Comparison of ENCODE assay signal across 16 cellular contexts in the genomic region with DNA sequence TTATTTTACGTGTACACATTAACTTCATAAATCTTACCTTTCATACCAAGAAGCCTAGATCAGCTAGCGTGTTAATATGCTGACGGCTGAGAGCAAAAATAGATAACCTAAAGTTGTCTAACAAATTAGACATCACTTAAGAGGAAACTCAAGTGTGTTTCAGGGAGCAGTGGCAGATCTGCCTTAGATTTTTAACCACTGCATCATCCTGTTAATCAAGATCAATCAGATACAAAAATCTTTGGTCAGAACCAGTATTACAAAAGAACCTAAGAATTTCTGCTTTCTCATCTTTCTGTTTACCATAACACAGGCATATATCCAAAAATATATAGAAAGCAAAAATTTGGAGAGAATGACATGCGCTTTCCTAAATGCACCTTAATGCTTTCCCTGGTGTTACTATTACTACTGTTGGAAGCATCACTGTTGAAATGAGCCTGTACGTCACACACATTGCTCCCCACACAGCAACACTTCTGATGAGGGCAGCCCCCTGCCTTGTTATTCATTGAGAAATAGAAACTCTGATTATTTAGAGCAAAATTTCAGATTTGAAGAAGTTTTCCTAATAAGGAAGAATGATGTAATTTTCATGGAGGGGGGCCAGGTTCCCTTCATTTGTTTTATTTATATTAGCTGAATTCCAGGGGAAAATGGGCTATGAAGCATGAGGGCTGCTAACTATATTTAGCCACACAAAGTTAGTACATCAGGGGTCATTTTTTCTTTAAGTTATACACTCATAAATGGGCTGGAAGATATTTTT.
DNase-seq lines count a peak whose midpoint lies in the region; ATAC-seq and TF ChIP-seq lines count a peak whose summit lies in the region.
"Had no signal": no experiment of that assay in that cellular context is flagged by ENCODE, and none has a peak within 500 bp of the region (broad histone marks: within the 10 kb centered on the region; RNA-seq: fewer than 3 reads in every experiment).

No MANE protein-coding gene starts in this region.

- no peaks in the 10 kb centered on the region for H3K27me3 ChIP-seq in stomach
- H3K27me3 ChIP-seq: colonic mucosa had no signal

- no peak for TF ChIP-seq CTCF in cardiac fibroblast (IDR thresholded peaks at IDR 0.05; ENCODE audit: low read depth, low read length)
- TF ChIP-seq CTCF in stomach (IDR thresholded peaks at IDR 0.05) = no peak

- peak overlapping the region in 4 of 5 donors; percentile 48 to 96 (median 72) for H3K27ac ChIP-seq in stomach
- H3K27ac ChIP-seq: colonic mucosa had no signal

- H3K4me3 ChIP-seq in cardiac fibroblast (replicated peaks in 1 of 2; ENCODE audit: low read depth in 2 of 2, low read length in 2 of 2) = no peak overlapping the region
- no peak overlapping the region for H3K4me3 ChIP-seq in stomach
- H3K4me3 ChIP-seq: colonic mucosa had no signal

- no peaks in the 10 kb centered on the region for H3K9me3 ChIP-seq in stomach
- H3K9me3 ChIP-seq: colonic mucosa had no signal

- intact Hi-C loops in stomach (cut with DNase I; ENCODE audit: low total_unique reads) = no loop called here

- WGBS in stomach, 5 donors = 52 to 66% (median 57%) methylated on average over 5 of the region's 5 CpGs

- peaks cover 9 to 73% (median 43%) of the 10 kb centered on the region in 4 donors for H3K4me1 ChIP-seq in stomach
- H3K4me1 ChIP-seq: colonic mucosa had no signal

- no peak for TF ChIP-seq EP300 in stomach (IDR thresholded peaks at IDR 0.05)

- no peak for ATAC-seq in HG03280 (IDR thresholded peaks at IDR 0.05; ENCODE audit: unreplicated experiment)
- ATAC-seq: left lobe of liver had no signal

- TF ChIP-seq POLR2A in stomach (IDR thresholded peaks at IDR 0.05) = no peak

- peaks cover 0 to 14% (median 0%) of the 10 kb centered on the region in 4 donors for H3K36me3 ChIP-seq in stomach
- H3K36me3 ChIP-seq: colonic mucosa had no signal

- DNase-seq in HCEC 1CT = peak; percentile 66
- peak; percentile 71 to 83 for DNase-seq in cardiac fibroblast (ENCODE audit: low read depth in 2 of 2)
- DNase-seq in lung microvascular endothelial cell (ENCODE audit: low read depth in 2 of 2) = peak; percentile 49 to 56
- no peak for DNase-seq in stomach
- no peak for DNase-seq in activated naive CD4-positive, alpha-beta T cell (lab: John Stamatoyannopoulos, UW)
- DNase-seq in DMS 273 (lab: John Stamatoyannopoulos, UW; ENCODE audit: unreplicated experiment) = no peak
- no peak for DNase-seq in NCI-H2107 treated with DMSO at 0.1 percent for 48 hours (lab: John Stamatoyannopoulos, UW; ENCODE audit: unreplicated experiment)
- DNase-seq: activated CD4-positive, alpha-beta memory T cell treated with anti-CD3 and anti-CD28 coated beads for 36 hours; activated effector memory CD4-positive, alpha-beta T cell treated with Interleukin-2 at 50 U/mL for 16 hours; CD4-positive, CD25-positive, alpha-beta regulatory T cell; colonic mucosa; nucleus accumbens; stimulated activated CD4-positive, alpha-beta T cell treated with anti-CD3 and anti-CD28 coated beads, Interleukin-1b, Interleukin-23, amount 100 ng/mL, for 48 hours; T1000 had no signal

Comparison
In these comparisons a context has a peak if more than half of its experiments do, and no peak if none do; other contexts are left out.
1. DNase-seq: peak in HCEC 1CT (single experiment), cardiac fibroblast (2 of 2) and lung microvascular endothelial cell (2 of 2); none in stomach (single experiment), activated naive CD4-positive, alpha-beta T cell (0 of 4), DMS 273 (single experiment) and NCI-H2107 treated with DMSO at 0.1 percent for 48 hours (single experiment).